In the genomic region with DNA sequence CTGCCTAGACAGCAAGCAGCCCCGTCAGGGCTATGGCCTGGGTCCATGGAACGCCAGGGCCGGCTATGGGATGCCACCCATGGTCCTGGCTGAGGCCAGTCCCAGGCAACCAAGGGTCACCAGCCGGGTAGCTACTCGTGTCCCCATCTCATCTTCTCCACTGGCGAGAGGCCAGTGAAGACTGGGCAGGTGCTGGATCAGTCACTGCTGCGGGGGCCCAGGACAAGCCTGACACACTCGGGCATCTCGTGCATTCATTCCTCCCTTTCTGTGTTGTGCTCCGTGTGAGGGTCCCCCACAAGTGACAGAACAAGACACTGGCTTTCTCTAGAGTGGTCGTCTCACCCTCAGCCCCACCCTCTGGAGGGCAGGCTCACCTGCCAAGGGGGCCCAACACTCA, we compare ENCODE assay signal across 34 cellular contexts. TPM values are rescaled to one million over a fixed set of nuclear protein-coding genes. Genes with fewer than 3 reads are reported as not detected.
"Had no signal": no experiment of that assay in that cellular context is flagged by ENCODE, and none has a peak within 500 bp of the region (broad histone marks: within the 10 kb centered on the region; RNA-seq: fewer than 3 reads in every experiment).

No MANE protein-coding gene starts in this region.

- H3K9me3 ChIP-seq: adrenal gland, body of pancreas, breast epithelium, Peyer's patch, SJSA1, SK-N-SH had no signal

- H3K36me3 ChIP-seq: adrenal gland, breast epithelium, SJSA1 had no signal

- H3K27ac Mint-ChIP-seq: activated CD4-positive, alpha-beta T cell treated with anti-CD3 and anti-CD28 coated beads, Interleukin-2, amount 10 ng/mL, durations not matched to agents 24 days and 14 days; activated CD8-positive, alpha-beta T cell treated with anti-CD3 and anti-CD28 coated beads for 36 hours; activated naive CD4-positive, alpha-beta T cell treated with anti-CD3 and anti-CD28 coated beads for 36 hours; activated T-cell treated with anti-CD3 and anti-CD28 coated beads, Interleukin-2, amount 50 U/mL, for 72 hours; activated T-helper 2 cell treated with anti-CD3 and anti-CD28 coated beads, Interferon-gamma antibody, Interleukin-2, Interleukin-4, amounts not matched to agents 10 μg/mL and 5 μg/mL and 100 μg/mL, durations not matched to agents 14 hours and 24 hours and 36 hours; T-helper 1 cell treated with Interleukin-12 subunit alpha and Interleukin-12 subunit beta and Interleukin-4 antibody, amounts not matched to agents 30 μg/mL and 1 μg/mL, for 36 hours; T-helper 2 cell treated with Interferon-gamma antibody and Interleukin-4, amounts not matched to agents 5 μg/mL and 100 μg/mL, for 36 hours had no signal

- H3K4me1 Mint-ChIP-seq: activated CD4-positive, alpha-beta T cell treated with anti-CD3 and anti-CD28 coated beads, Interleukin-2, amount 10 ng/mL, durations not matched to agents 24 days and 14 days; IgD-negative memory B cell had no signal

- ATAC-seq: activated CD8-positive, alpha-beta T cell treated with anti-CD3 and anti-CD28 coated beads for 36 hours; activated naive CD4-positive, alpha-beta T cell treated with anti-CD3 and anti-CD28 coated beads, Interleukin-2, amount 50 U/mL, for 72 hours; activated T-cell treated with anti-CD3 and anti-CD28 coated beads, Interleukin-2, amount 50 U/mL, for 72 hours; body of pancreas; PC-3 had no signal

- H3K27me3 ChIP-seq: adrenal gland, body of pancreas, breast epithelium, Peyer's patch, SJSA1 had no signal

- H3K4me3 ChIP-seq: adrenal gland, body of pancreas, breast epithelium, Peyer's patch, SJSA1 had no signal

- H3K9me3 Mint-ChIP-seq: activated CD4-positive, alpha-beta T cell treated with anti-CD3 and anti-CD28 coated beads, Interleukin-2, amount 10 ng/mL, durations not matched to agents 24 days and 14 days; activated CD8-positive, alpha-beta T cell treated with anti-CD3 and anti-CD28 coated beads for 36 hours; activated naive CD4-positive, alpha-beta T cell treated with anti-CD3 and anti-CD28 coated beads for 36 hours; activated naive CD4-positive, alpha-beta T cell treated with anti-CD3 and anti-CD28 coated beads, Interleukin-2, amount 50 U/mL, for 72 hours; activated T-cell treated with anti-CD3 and anti-CD28 coated beads, Interleukin-2, amount 50 U/mL, for 72 hours; activated T-helper 2 cell treated with anti-CD3 and anti-CD28 coated beads, Interferon-gamma antibody, Interleukin-2, Interleukin-4, amounts not matched to agents 10 μg/mL and 5 μg/mL and 100 μg/mL, durations not matched to agents 14 hours and 24 hours and 36 hours; IgD-negative memory B cell; T-helper 1 cell treated with Interleukin-12 subunit alpha and Interleukin-12 subunit beta and Interleukin-4 antibody, amounts not matched to agents 30 μg/mL and 1 μg/mL, for 36 hours; T-helper 2 cell treated with Interferon-gamma antibody and Interleukin-4, amounts not matched to agents 5 μg/mL and 100 μg/mL, for 36 hours had no signal

- DNase-seq: activated CD4-positive, alpha-beta T cell treated with anti-CD3 and anti-CD28 coated beads, Interleukin-2, amount 10 ng/mL, durations not matched to agents 24 days and 14 days; activated CD4-positive, alpha-beta T cell treated with anti-CD3 and anti-CD28 coated beads, Interleukin-2, amount 50 U/mL, for 4 hours; activated CD8-positive, alpha-beta T cell treated with anti-CD3 and anti-CD28 coated beads for 36 hours; activated gamma-delta T cell treated with Interleukin-2 at 50 U/mL for 16 hours; activated naive CD4-positive, alpha-beta T cell treated with anti-CD3 and anti-CD28 coated beads for 36 hours; activated T-cell treated with anti-CD3 and anti-CD28 coated beads, Interleukin-2, amount 50 U/mL, for 1 hour; activated T-cell treated with anti-CD3 and anti-CD28 coated beads, Interleukin-2, amount 50 U/mL, for 72 hours; adrenal gland; body of pancreas; Karpas-422; KBM-7; NCI-H1105; NCI-H1417 treated with DMSO at 0.1 percent for 48 hours; NCI-H187 treated with DMSO at 0.1 percent for 48 hours; NCI-H2081; NCI-H2171 treated with DMSO at 0.1 percent for 48 hours; NCI-H2227 treated with DMSO at 0.1 percent for 48 hours; NCI-H446 treated with DMSO at 0.1 percent for 48 hours; NCI-H524 treated with DMSO at 0.1 percent for 48 hours; PC-3; Peyer's patch; RPMI8226; SHP77 treated with DMSO at 0.1 percent for 48 hours; SK-N-SH had no signal

- H3K4me1 ChIP-seq: adrenal gland, body of pancreas, breast epithelium, Peyer's patch had no signal

- H3K4me3 Mint-ChIP-seq: activated CD4-positive, alpha-beta T cell treated with anti-CD3 and anti-CD28 coated beads, Interleukin-2, amount 10 ng/mL, durations not matched to agents 24 days and 14 days; activated CD8-positive, alpha-beta T cell treated with anti-CD3 and anti-CD28 coated beads for 36 hours; activated naive CD4-positive, alpha-beta T cell treated with anti-CD3 and anti-CD28 coated beads for 36 hours; activated T-cell treated with anti-CD3 and anti-CD28 coated beads, Interleukin-2, amount 50 U/mL, for 72 hours; IgD-negative memory B cell; T-helper 1 cell treated with Interleukin-12 subunit alpha and Interleukin-12 subunit beta and Interleukin-4 antibody, amounts not matched to agents 30 μg/mL and 1 μg/mL, for 36 hours; T-helper 2 cell treated with Interferon-gamma antibody and Interleukin-4, amounts not matched to agents 5 μg/mL and 100 μg/mL, for 36 hours had no signal

- H3K4me2 ChIP-seq: SK-N-SH had no signal

- FAIRE-seq: astrocyte, TTC549 had no signal

- H3K27me3 Mint-ChIP-seq: activated CD4-positive, alpha-beta T cell treated with anti-CD3 and anti-CD28 coated beads, Interleukin-2, amount 10 ng/mL, durations not matched to agents 24 days and 14 days; activated CD8-positive, alpha-beta T cell treated with anti-CD3 and anti-CD28 coated beads for 36 hours had no signal

- H3K27ac ChIP-seq: adrenal gland, body of pancreas, breast epithelium, Peyer's patch, SJSA1 had no signal

- H3K9ac ChIP-seq: SK-N-SH had no signal

RNA-seq across cellular contexts. Expression of a gene that starts 48.3 kb away (rescaled TPM):
- total RNA-seq: activated CD4-positive, alpha-beta T cell treated with anti-CD3 and anti-CD28 coated beads, Interleukin-2, amount 10 ng/mL, durations not matched to agents 24 days and 14 days; activated CD8-positive, alpha-beta T cell treated with anti-CD3 and anti-CD28 coated beads for 36 hours; activated naive CD4-positive, alpha-beta T cell treated with anti-CD3 and anti-CD28 coated beads for 36 hours; activated naive CD4-positive, alpha-beta T cell treated with anti-CD3 and anti-CD28 coated beads, Interleukin-2, amount 50 U/mL, for 72 hours; activated T-cell treated with anti-CD3 and anti-CD28 coated beads, Interleukin-2, amount 50 U/mL, for 72 hours; activated T-helper 2 cell treated with anti-CD3 and anti-CD28 coated beads, Interferon-gamma antibody, Interleukin-2, Interleukin-4, amounts not matched to agents 10 μg/mL and 5 μg/mL and 100 μg/mL, durations not matched to agents 14 hours and 24 hours and 36 hours; astrocyte; MCF 10A; Peyer's patch; SJSA1 had no signal
- polyA plus RNA-seq: IgD-negative memory B cell, SK-N-SH had no signal
